Comparison of ENCODE assay signal across 9 cellular contexts in genomic region chr12:40101747-40102146, GRCh38.
"Had no signal": no experiment of that assay in that cellular context is flagged by ENCODE, and none has a peak within 500 bp of the region (broad histone marks: within the 10 kb centered on the region; RNA-seq: fewer than 3 reads in every experiment).

No MANE protein-coding gene starts in this region.

- H2AFZ ChIP-seq: GM23338 had no signal

- DNase-seq: H9, HCEC 1CT, HFFc6, IMR-90, KBM-7 had no signal

- H3K4me3 ChIP-seq: GM23338 had no signal

- ATAC-seq: GM23338 had no signal

- H3K4me2 ChIP-seq: GM23338 had no signal

- H3K27ac ChIP-seq: HL-60 had no signal

- FAIRE-seq: H1, H54 had no signal
